ENCODE assay signal across 8 cellular contexts in genomic region chr1:15409400-15410222, GRCh38. TPM values are rescaled to one million over a fixed set of nuclear protein-coding genes. Genes with fewer than 3 reads are reported as not detected.
A peak's percentile ranks its signal among the peaks of the same experiment; 100 is the strongest.
DNase-seq lines count a peak whose midpoint lies in the region; ATAC-seq, FAIRE-seq and TF ChIP-seq lines count a peak whose summit lies in the region.

Gene EFHD2 (plus strand): TSS chr1:15409888. CDS start chr1:15409972, 84 bp downstream.

- H3K9me3 ChIP-seq in T-helper 17 cell (ENCODE audit: control insufficient read depth, low read length, poor library complexity, severe bottlenecking), result no peaks in the 10 kb centered on the region

- TF ChIP-seq CTCF in GM10248 (IDR thresholded peaks at IDR 0.05; ENCODE audit: control extremely low read depth, extremely low read depth, low read depth, missing control alignments), result no peak

- FAIRE-seq in urothelium cell line (lab: Jason Lieb, UNC), result no peak

- CTCF ChIA-PET in GM10248 (lab: Yijun Ruan, JAX), result interaction anchor here (3.3 kb wide), 1 partner anchor 22 kb away, joined by 18 read pairs; no protein-coding TSS in a partner anchor

- ATAC-seq in HG02588 (IDR thresholded peaks at IDR 0.05; ENCODE audit: unreplicated experiment), result peak; percentile 76
- peak; percentile 79 for ATAC-seq in T-helper 17 cell
- peak; percentile 89 for ATAC-seq in left ventricle myocardium superior

- intact Hi-C loops in left ventricle myocardium superior (cut with micrococcal nuclease), result no loop called here

- H3K27ac Mint-ChIP-seq in T-helper 17 cell, result peak within 1 kb of the TSS; percentile 98

- peaks cover 33% of the 10 kb centered on the region for H3K4me1 Mint-ChIP-seq in T-helper 17 cell

- DNase-seq in GM10248 (ENCODE audit: extremely low spot score) (peak; percentile 93), NCI-H1105 treated with DMSO at 0.1 percent for 48 hours (lab: John Stamatoyannopoulos, UW) (peak; percentile 77), T-helper 17 cell (peak; percentile 82 to 94 (median 89)), amniotic stem cell (lab: John Stamatoyannopoulos, UW) (peak; percentile 51), left ventricle myocardium superior (peak; percentile 93), putamen (ENCODE audit: low spot score) (peak; percentile 53), urothelium cell line (ENCODE audit: low spot score) (peak; percentile 95)

- peak within 1 kb of the TSS; percentile 97 for H3K4me3 Mint-ChIP-seq in T-helper 17 cell

- POLR2A ChIA-PET in GM10248 (lab: Yijun Ruan, JAX), result interaction anchor here (0.6 kb wide), 1 partner anchor 270 kb away, joined by 4 read pairs; no protein-coding TSS in a partner anchor

- H3K27me3 Mint-ChIP-seq in T-helper 17 cell, result no peaks in the 10 kb centered on the region

- no peaks in the 10 kb centered on the region for H3K36me3 Mint-ChIP-seq in T-helper 17 cell (ENCODE audit: low read depth)

RNA-seq across cellular contexts. Expression of gene EFHD2, which starts in this region (rescaled TPM):
- total RNA-seq in T-helper 17 cell (100 to 1,000 TPM; 135 to 197 TPM), left ventricle myocardium superior (12.6 TPM)

Comparison
In these comparisons a context has a peak if more than half of its experiments do, and no peak if none do; other contexts are left out.
1. Peak in every context shown above with its lines: DNase-seq and ATAC-seq.